19 cellular contexts compared by ENCODE assay signal in the genomic region with DNA sequence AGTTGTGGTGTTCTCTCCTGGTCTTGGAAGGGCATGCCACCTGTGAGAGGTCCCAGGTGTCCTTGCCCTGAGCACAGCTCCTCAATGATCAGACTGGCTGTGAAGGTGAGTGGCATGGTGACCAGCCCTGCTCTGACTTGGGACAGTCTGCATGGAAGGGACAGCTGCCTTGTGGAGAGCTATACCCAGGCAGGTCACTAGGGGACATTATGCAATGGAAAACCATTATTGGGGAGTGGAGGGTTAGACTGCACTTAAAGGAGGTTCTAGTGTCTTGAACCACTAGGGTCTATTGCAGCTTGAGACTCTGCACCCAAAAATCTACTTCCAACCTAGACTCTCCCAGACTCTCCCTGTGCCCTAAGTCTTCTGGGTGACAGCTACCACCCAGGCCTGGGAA. TPM values are rescaled to one million over a fixed set of nuclear protein-coding genes. Genes with fewer than 3 reads are reported as not detected.
"Had no signal": no experiment of that assay in that cellular context is flagged by ENCODE, and none has a peak within 500 bp of the region (broad histone marks: within the 10 kb centered on the region; RNA-seq: fewer than 3 reads in every experiment).

No MANE protein-coding gene starts in this region.

- H2AFZ ChIP-seq: neural progenitor cell had no signal

- DNase-seq: dermis blood vessel endothelial cell; erythroblast; foreskin keratinocyte; immature natural killer cell; left lung; lower lobe of right lung; midbrain; nucleus accumbens; ovary; sigmoid colon; stimulated activated CD4-positive, alpha-beta T cell treated with anti-CD3 and anti-CD28 coated beads, Interleukin-2, amount 100 ng/mL, for 24 hours; stimulated activated CD4-positive, alpha-beta T cell treated with anti-CD3 and anti-CD28 coated beads, Interleukin-4, amount 100 ng/mL, for 4 hours; stimulated activated naive B cell treated with anti-CD40 and anti-IgM and Interleukin-4, amounts not matched to agents 10 μg/mL and 1 μg/mL and 100 μg/mL, for 72 hours; trophoblast cell had no signal

- H3K4me2 ChIP-seq: neural progenitor cell had no signal

- H3K9me3 ChIP-seq: left lung, lower lobe of right lung, ovary, right atrium auricular region, sigmoid colon had no signal

- H3K4me1 ChIP-seq: foreskin keratinocyte, left lung, lower lobe of right lung, neural progenitor cell had no signal

- H3K27ac ChIP-seq: foreskin keratinocyte, left lung, lower lobe of right lung, neural progenitor cell, ovary, right atrium auricular region, sigmoid colon, skin epidermis had no signal

- H3K9ac ChIP-seq: neural progenitor cell had no signal

- H3K27me3 ChIP-seq: foreskin keratinocyte, left lung, neural progenitor cell, ovary, right atrium auricular region, sigmoid colon had no signal

- ATAC-seq: foreskin keratinocyte; left lung; lower lobe of right lung; stimulated activated naive B cell treated with anti-CD40 and anti-IgM and Interleukin-4, amounts not matched to agents 10 μg/mL and 1 μg/mL and 100 μg/mL, for 72 hours had no signal

- FAIRE-seq: endothelial cell of umbilical vein, keratinocyte had no signal

- H3K36me3 ChIP-seq: left lung, lower lobe of right lung, neural progenitor cell, ovary, right atrium auricular region, sigmoid colon had no signal

- H3K4me3 ChIP-seq: left lung, lower lobe of right lung, neural progenitor cell, ovary, right atrium auricular region, sigmoid colon, skin epidermis had no signal

RNA-seq across cellular contexts. Expression of a gene that starts 24.8 kb away (rescaled TPM):
- total RNA-seq: endothelial cell of umbilical vein had no signal
- polyA plus RNA-seq: immature natural killer cell had no signal
